ENCODE assay signal across 1 cellular context in genomic region chr1:205676002-205676401, GRCh38.
A peak's percentile ranks its signal among the peaks of the same experiment; 100 is the strongest.
TF ChIP-seq lines count a peak whose summit lies in the region.

No MANE protein-coding gene starts in this region.

TF ChIP-seq in HepG2, 621 proteins besides CTCF, POLR2A, EP300 and RAD21 (continued from another document and continues in another):
- TF ChIP-seq AHDC1 (CRISPR knock-in tag; IDR thresholded peaks at IDR 0.05; ENCODE audit: borderline replicate concordance), result peak; percentile 83
- TF ChIP-seq NR2C2 (CRISPR knock-in tag; IDR thresholded peaks at IDR 0.05; ENCODE audit: borderline replicate concordance), result peak; percentile 39; the same call in 1 of the 2 replicates
- no peak for TF ChIP-seq ZNF619 (CRISPR knock-in tag; IDR thresholded peaks at IDR 0.05)
- peak; percentile 76 for TF ChIP-seq HNRNPL (IDR thresholded peaks at IDR 0.05; ENCODE audit: low read depth, low read length)
- no peak for TF ChIP-seq TP53 (CRISPR knock-in tag; conservative IDR thresholded peaks at IDR 0.05)
- TF ChIP-seq SOX13 (IDR thresholded peaks at IDR 0.05), result 0 out of 2 replicates have a peak, but pooled peaks have one; percentile 37
- TF ChIP-seq SOX13 (CRISPR knock-in tag; conservative IDR thresholded peaks at IDR 0.05 in 1 of 2, IDR thresholded peaks at IDR 0.05 in 1 of 2), result peak in 1 of 2 experiments; percentile 66; a peak in 2 of 4 replicates
- peak; percentile 36; the same call in 1 of the 2 replicates for TF ChIP-seq RXRB (CRISPR knock-in tag; IDR thresholded peaks at IDR 0.05; ENCODE audit: borderline replicate concordance)
- peak; percentile 96 for TF ChIP-seq HNF4A (CRISPR knock-in tag; IDR thresholded peaks at IDR 0.05)
- TF ChIP-seq JARID2 (CRISPR knock-in tag; IDR thresholded peaks at IDR 0.05; ENCODE audit: insufficient replicate concordance), result no peak
- no peak for TF ChIP-seq ZNF546 (CRISPR knock-in tag; conservative IDR thresholded peaks at IDR 0.05)
- TF ChIP-seq SP5 (CRISPR knock-in tag; IDR thresholded peaks at IDR 0.05; ENCODE audit: borderline replicate concordance, low read depth), result peak; percentile 11; the same call in 1 of the 2 replicates
- TF ChIP-seq, protein P1, sequence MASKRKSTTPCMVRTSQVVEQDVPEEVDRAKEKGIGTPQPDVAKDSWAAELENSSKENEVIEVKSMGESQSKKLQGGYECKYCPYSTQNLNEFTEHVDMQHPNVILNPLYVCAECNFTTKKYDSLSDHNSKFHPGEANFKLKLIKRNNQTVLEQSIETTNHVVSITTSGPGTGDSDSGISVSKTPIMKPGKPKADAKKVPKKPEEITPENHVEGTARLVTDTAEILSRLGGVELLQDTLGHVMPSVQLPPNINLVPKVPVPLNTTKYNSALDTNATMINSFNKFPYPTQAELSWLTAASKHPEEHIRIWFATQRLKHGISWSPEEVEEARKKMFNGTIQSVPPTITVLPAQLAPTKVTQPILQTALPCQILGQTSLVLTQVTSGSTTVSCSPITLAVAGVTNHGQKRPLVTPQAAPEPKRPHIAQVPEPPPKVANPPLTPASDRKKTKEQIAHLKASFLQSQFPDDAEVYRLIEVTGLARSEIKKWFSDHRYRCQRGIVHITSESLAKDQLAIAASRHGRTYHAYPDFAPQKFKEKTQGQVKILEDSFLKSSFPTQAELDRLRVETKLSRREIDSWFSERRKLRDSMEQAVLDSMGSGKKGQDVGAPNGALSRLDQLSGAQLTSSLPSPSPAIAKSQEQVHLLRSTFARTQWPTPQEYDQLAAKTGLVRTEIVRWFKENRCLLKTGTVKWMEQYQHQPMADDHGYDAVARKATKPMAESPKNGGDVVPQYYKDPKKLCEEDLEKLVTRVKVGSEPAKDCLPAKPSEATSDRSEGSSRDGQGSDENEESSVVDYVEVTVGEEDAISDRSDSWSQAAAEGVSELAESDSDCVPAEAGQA (IDR thresholded peaks at IDR 0.05; ENCODE audit: low read depth), result no peak
- TF ChIP-seq, protein P1 (CRISPR knock-in tag; IDR thresholded peaks at IDR 0.05; ENCODE audit: borderline replicate concordance), result no peak
- peak; percentile 24; the same call in 1 of the 2 replicates for TF ChIP-seq SAP130 (CRISPR knock-in tag; IDR thresholded peaks at IDR 0.05; ENCODE audit: low read depth)
- no peak for TF ChIP-seq ZNF564 (CRISPR knock-in tag; IDR thresholded peaks at IDR 0.05)
- peak; percentile 97 for TF ChIP-seq PATZ1 (CRISPR knock-in tag; IDR thresholded peaks at IDR 0.05)
- TF ChIP-seq NONO (IDR thresholded peaks at IDR 0.05), result no peak
- TF ChIP-seq NONO (CRISPR knock-in tag; conservative IDR thresholded peaks at IDR 0.05), result peak; percentile 82
- TF ChIP-seq MZF1 (CRISPR knock-in tag; IDR thresholded peaks at IDR 0.05; ENCODE audit: borderline replicate concordance), result peak; percentile 96
- peak; percentile 73 for TF ChIP-seq ISL2 (CRISPR knock-in tag; IDR thresholded peaks at IDR 0.05)
- TF ChIP-seq ZSCAN29 (CRISPR knock-in tag; conservative IDR thresholded peaks at IDR 0.05), result no peak
- no peak for TF ChIP-seq JUNB (CRISPR knock-in tag; IDR thresholded peaks at IDR 0.05; ENCODE audit: borderline replicate concordance)
- TF ChIP-seq RFXAP (CRISPR knock-in tag; IDR thresholded peaks at IDR 0.05; ENCODE audit: borderline replicate concordance), result 0 out of 2 replicates have a peak, but pooled peaks have one; percentile 68
- 0 out of 2 replicates have a peak, but pooled peaks have one; percentile 23 for TF ChIP-seq POLR2AphosphoS5 (IDR thresholded peaks at IDR 0.05; ENCODE audit: low read depth, low read length)
- TF ChIP-seq, protein P2, sequence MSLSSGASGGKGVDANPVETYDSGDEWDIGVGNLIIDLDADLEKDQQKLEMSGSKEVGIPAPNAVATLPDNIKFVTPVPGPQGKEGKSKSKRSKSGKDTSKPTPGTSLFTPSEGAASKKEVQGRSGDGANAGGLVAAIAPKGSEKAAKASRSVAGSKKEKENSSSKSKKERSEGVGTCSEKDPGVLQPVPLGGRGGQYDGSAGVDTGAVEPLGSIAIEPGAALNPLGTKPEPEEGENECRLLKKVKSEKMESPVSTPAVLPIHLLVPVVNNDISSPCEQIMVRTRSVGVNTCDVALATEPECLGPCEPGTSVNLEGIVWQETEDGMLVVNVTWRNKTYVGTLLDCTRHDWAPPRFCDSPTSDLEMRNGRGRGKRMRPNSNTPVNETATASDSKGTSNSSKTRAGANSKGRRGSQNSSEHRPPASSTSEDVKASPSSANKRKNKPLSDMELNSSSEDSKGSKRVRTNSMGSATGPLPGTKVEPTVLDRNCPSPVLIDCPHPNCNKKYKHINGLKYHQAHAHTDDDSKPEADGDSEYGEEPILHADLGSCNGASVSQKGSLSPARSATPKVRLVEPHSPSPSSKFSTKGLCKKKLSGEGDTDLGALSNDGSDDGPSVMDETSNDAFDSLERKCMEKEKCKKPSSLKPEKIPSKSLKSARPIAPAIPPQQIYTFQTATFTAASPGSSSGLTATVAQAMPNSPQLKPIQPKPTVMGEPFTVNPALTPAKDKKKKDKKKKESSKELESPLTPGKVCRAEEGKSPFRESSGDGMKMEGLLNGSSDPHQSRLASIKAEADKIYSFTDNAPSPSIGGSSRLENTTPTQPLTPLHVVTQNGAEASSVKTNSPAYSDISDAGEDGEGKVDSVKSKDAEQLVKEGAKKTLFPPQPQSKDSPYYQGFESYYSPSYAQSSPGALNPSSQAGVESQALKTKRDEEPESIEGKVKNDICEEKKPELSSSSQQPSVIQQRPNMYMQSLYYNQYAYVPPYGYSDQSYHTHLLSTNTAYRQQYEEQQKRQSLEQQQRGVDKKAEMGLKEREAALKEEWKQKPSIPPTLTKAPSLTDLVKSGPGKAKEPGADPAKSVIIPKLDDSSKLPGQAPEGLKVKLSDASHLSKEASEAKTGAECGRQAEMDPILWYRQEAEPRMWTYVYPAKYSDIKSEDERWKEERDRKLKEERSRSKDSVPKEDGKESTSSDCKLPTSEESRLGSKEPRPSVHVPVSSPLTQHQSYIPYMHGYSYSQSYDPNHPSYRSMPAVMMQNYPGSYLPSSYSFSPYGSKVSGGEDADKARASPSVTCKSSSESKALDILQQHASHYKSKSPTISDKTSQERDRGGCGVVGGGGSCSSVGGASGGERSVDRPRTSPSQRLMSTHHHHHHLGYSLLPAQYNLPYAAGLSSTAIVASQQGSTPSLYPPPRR (CRISPR knock-in tag; IDR thresholded peaks at IDR 0.05; ENCODE audit: borderline replicate concordance), result peak; percentile 71; the same call in 1 of the 2 replicates
- no peak for TF ChIP-seq HNRNPK (IDR thresholded peaks at IDR 0.05; ENCODE audit: low read depth, low read length, poor library complexity, severe bottlenecking)
- no peak for TF ChIP-seq SNAPC4 (CRISPR knock-in tag; IDR thresholded peaks at IDR 0.05)
- no peak for TF ChIP-seq REXO4 (CRISPR knock-in tag; IDR thresholded peaks at IDR 0.05; ENCODE audit: borderline replicate concordance)
- TF ChIP-seq ZNF335 (CRISPR knock-in tag; IDR thresholded peaks at IDR 0.05), result no peak
- no peak for TF ChIP-seq ZNF597 (CRISPR knock-in tag; IDR thresholded peaks at IDR 0.05)
- no peak for TF ChIP-seq ZFX (CRISPR knock-in tag; IDR thresholded peaks at IDR 0.05; ENCODE audit: low read depth)
